In the genomic region with DNA sequence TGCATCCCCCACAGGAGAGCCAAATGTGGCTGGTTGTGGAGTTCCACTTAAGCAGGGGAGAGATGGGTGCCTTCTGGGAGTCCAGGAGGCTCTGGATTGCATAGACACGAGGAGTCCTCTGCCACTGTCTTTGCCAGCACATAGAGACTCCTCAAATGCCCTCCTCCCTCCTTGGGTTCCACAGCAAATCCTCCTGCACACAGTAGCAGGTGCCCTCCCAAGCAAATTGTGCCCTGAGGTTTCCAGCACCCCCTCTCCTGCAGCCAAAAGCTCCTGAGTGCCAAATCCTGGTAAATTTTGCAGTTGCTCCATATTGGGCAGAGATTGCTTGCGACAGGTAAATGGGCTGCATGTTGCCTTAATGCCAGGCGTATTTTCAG, we compare ENCODE assay signal across 2 cellular contexts.
TF ChIP-seq lines count a peak whose summit lies in the region.

No MANE protein-coding gene starts in this region.

TF ChIP-seq in SK-N-SH, 30 proteins besides CTCF, POLR2A, EP300 and RAD21 (continued from another document):
- TF ChIP-seq, protein P1, sequence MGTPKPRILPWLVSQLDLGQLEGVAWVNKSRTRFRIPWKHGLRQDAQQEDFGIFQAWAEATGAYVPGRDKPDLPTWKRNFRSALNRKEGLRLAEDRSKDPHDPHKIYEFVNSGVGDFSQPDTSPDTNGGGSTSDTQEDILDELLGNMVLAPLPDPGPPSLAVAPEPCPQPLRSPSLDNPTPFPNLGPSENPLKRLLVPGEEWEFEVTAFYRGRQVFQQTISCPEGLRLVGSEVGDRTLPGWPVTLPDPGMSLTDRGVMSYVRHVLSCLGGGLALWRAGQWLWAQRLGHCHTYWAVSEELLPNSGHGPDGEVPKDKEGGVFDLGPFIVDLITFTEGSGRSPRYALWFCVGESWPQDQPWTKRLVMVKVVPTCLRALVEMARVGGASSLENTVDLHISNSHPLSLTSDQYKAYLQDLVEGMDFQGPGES (IDR thresholded peaks at IDR 0.05; ENCODE audit: low read depth, low read length) = no peak
- TF ChIP-seq, protein P2, sequence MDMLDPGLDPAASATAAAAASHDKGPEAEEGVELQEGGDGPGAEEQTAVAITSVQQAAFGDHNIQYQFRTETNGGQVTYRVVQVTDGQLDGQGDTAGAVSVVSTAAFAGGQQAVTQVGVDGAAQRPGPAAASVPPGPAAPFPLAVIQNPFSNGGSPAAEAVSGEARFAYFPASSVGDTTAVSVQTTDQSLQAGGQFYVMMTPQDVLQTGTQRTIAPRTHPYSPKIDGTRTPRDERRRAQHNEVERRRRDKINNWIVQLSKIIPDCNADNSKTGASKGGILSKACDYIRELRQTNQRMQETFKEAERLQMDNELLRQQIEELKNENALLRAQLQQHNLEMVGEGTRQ (IDR thresholded peaks at IDR 0.05; ENCODE audit: borderline replicate concordance, low read depth, low read length) = no peak
- TF ChIP-seq, protein P3, sequence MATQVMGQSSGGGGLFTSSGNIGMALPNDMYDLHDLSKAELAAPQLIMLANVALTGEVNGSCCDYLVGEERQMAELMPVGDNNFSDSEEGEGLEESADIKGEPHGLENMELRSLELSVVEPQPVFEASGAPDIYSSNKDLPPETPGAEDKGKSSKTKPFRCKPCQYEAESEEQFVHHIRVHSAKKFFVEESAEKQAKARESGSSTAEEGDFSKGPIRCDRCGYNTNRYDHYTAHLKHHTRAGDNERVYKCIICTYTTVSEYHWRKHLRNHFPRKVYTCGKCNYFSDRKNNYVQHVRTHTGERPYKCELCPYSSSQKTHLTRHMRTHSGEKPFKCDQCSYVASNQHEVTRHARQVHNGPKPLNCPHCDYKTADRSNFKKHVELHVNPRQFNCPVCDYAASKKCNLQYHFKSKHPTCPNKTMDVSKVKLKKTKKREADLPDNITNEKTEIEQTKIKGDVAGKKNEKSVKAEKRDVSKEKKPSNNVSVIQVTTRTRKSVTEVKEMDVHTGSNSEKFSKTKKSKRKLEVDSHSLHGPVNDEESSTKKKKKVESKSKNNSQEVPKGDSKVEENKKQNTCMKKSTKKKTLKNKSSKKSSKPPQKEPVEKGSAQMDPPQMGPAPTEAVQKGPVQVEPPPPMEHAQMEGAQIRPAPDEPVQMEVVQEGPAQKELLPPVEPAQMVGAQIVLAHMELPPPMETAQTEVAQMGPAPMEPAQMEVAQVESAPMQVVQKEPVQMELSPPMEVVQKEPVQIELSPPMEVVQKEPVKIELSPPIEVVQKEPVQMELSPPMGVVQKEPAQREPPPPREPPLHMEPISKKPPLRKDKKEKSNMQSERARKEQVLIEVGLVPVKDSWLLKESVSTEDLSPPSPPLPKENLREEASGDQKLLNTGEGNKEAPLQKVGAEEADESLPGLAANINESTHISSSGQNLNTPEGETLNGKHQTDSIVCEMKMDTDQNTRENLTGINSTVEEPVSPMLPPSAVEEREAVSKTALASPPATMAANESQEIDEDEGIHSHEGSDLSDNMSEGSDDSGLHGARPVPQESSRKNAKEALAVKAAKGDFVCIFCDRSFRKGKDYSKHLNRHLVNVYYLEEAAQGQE (IDR thresholded peaks at IDR 0.05; ENCODE audit: low read depth, low read length) = no peak
- TF ChIP-seq TAF1 (IDR thresholded peaks at IDR 0.05; ENCODE audit: borderline replicate concordance, low read depth, low read length) = no peak
- no peak for TF ChIP-seq ELF1 (IDR thresholded peaks at IDR 0.05)
- TF ChIP-seq RCOR1 (IDR thresholded peaks at IDR 0.05; ENCODE audit: low read length) = no peak
- TF ChIP-seq MXI1 (IDR thresholded peaks at IDR 0.05; ENCODE audit: low read depth, low read length) = no peak
- TF ChIP-seq FOXM1 (IDR thresholded peaks at IDR 0.05; ENCODE audit: low read depth) = no peak
- TF ChIP-seq, protein P4, sequence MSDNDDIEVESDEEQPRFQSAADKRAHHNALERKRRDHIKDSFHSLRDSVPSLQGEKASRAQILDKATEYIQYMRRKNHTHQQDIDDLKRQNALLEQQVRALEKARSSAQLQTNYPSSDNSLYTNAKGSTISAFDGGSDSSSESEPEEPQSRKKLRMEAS (IDR thresholded peaks at IDR 0.05; ENCODE audit: low read depth) = no peak

TF ChIP-seq in SK-N-SH treated with all-trans-retinoic acid at 6 μM for 48 hours, 23 proteins besides CTCF, POLR2A, EP300 and RAD21 (continued from another document):
- TF ChIP-seq, protein P5, sequence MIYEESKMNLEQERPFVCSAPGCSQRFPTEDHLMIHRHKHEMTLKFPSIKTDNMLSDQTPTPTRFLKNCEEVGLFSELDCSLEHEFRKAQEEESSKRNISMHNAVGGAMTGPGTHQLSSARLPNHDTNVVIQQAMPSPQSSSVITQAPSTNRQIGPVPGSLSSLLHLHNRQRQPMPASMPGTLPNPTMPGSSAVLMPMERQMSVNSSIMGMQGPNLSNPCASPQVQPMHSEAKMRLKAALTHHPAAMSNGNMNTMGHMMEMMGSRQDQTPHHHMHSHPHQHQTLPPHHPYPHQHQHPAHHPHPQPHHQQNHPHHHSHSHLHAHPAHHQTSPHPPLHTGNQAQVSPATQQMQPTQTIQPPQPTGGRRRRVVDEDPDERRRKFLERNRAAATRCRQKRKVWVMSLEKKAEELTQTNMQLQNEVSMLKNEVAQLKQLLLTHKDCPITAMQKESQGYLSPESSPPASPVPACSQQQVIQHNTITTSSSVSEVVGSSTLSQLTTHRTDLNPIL (CRISPR knock-in tag; IDR thresholded peaks at IDR 0.05; ENCODE audit: low read depth) = no peak
- no peak for TF ChIP-seq ZNF8 (CRISPR knock-in tag; IDR thresholded peaks at IDR 0.05)
- TF ChIP-seq ESRRG (CRISPR knock-in tag; IDR thresholded peaks at IDR 0.05) = no peak
- no peak for TF ChIP-seq OSR1 (CRISPR knock-in tag; IDR thresholded peaks at IDR 0.05)
- TF ChIP-seq, protein P6, sequence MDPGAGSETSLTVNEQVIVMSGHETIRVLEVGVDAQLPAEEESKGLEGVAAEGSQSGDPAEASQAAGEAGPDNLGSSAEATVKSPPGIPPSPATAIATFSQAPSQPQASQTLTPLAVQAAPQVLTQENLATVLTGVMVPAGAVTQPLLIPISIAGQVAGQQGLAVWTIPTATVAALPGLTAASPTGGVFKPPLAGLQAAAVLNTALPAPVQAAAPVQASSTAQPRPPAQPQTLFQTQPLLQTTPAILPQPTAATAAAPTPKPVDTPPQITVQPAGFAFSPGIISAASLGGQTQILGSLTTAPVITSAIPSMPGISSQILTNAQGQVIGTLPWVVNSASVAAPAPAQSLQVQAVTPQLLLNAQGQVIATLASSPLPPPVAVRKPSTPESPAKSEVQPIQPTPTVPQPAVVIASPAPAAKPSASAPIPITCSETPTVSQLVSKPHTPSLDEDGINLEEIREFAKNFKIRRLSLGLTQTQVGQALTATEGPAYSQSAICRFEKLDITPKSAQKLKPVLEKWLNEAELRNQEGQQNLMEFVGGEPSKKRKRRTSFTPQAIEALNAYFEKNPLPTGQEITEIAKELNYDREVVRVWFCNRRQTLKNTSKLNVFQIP (CRISPR knock-in tag; IDR thresholded peaks at IDR 0.05; ENCODE audit: borderline replicate concordance, low read depth) = no peak
- TF ChIP-seq TCF4 (CRISPR knock-in tag; IDR thresholded peaks at IDR 0.05; ENCODE audit: borderline replicate concordance) = no peak
